In genomic region chr1:103198996-103199395, GRCh38 we compare ENCODE assay signal across 23 cellular contexts.
DNase-seq lines count a peak whose midpoint lies in the region; FAIRE-seq and TF ChIP-seq lines count a peak whose summit lies in the region.
"Had no signal": no experiment of that assay in that cellular context is flagged by ENCODE, and none has a peak within 500 bp of the region (broad histone marks: within the 10 kb centered on the region; RNA-seq: fewer than 3 reads in every experiment).

No MANE protein-coding gene starts in this region.

- intact Hi-C loops in CD4-positive, alpha-beta memory T cell (cut with micrococcal nuclease) = no loop called here

- in situ Hi-C loops in G401 (cut with HindIII; ENCODE audit: low sequenced_read_pairs) = no loop called here

- peaks cover 27% of the 10 kb centered on the region for H3K4me1 Mint-ChIP-seq in astrocyte (ENCODE audit: low read depth, unreplicated experiment)
- H3K4me1 Mint-ChIP-seq in type B pancreatic cell (ENCODE audit: unreplicated experiment) = no peaks in the 10 kb centered on the region
- no peaks in the 10 kb centered on the region for H3K4me1 Mint-ChIP-seq in CD4-positive, alpha-beta memory T cell
- H3K4me1 Mint-ChIP-seq: B cell; CD8-positive, alpha-beta memory T cell had no signal

- H3K27ac Mint-ChIP-seq in astrocyte (ENCODE audit: unreplicated experiment) (peak overlapping the region; percentile 42), type B pancreatic cell (no peak overlapping the region)
- no peak overlapping the region for H3K27ac Mint-ChIP-seq in CD4-positive, alpha-beta memory T cell
- H3K27ac Mint-ChIP-seq: B cell; CD4-positive, alpha-beta T cell; CD8-positive, alpha-beta memory T cell had no signal

- no peak overlapping the region for H3K4me2 ChIP-seq in astrocyte (ENCODE audit: low read length)
- H3K4me2 ChIP-seq: A549; BLaER1 treated with 17β-estradiol and CSF1 and Interleukin-3, amounts not matched to agents 10 nM and 100 nM had no signal

- no peaks in the 10 kb centered on the region for H3K27me3 Mint-ChIP-seq in astrocyte (ENCODE audit: low read depth, unreplicated experiment)
- no peaks in the 10 kb centered on the region for H3K27me3 Mint-ChIP-seq in type B pancreatic cell
- H3K27me3 Mint-ChIP-seq in CD4-positive, alpha-beta memory T cell = no peaks in the 10 kb centered on the region
- H3K27me3 Mint-ChIP-seq: B cell; CD4-positive, alpha-beta T cell; CD8-positive, alpha-beta memory T cell had no signal

- no peak overlapping the region for H3K4me3 Mint-ChIP-seq in astrocyte (ENCODE audit: unreplicated experiment)
- peak overlapping the region; percentile 16 for H3K4me3 Mint-ChIP-seq in type B pancreatic cell
- H3K4me3 Mint-ChIP-seq in CD4-positive, alpha-beta memory T cell = no peak overlapping the region
- H3K4me3 Mint-ChIP-seq: B cell; CD4-positive, alpha-beta T cell; CD8-positive, alpha-beta memory T cell had no signal

- no peak for TF ChIP-seq CTCF in astrocyte (IDR thresholded peaks at IDR 0.05; ENCODE audit: insufficient read depth, low read depth, low read length)
- no peak for TF ChIP-seq CTCF in type B pancreatic cell (conservative IDR thresholded peaks at IDR 0.05)

- H3K27me3 ChIP-seq in astrocyte (ENCODE audit: insufficient read depth, low read length) = no peaks in the 10 kb centered on the region
- H3K27me3 ChIP-seq in CD4-positive, alpha-beta memory T cell (ENCODE audit: insufficient read depth, low read length) = no peaks in the 10 kb centered on the region
- H3K27me3 ChIP-seq: BLaER1 treated with 17β-estradiol and CSF1 and Interleukin-3, amounts not matched to agents 10 nM and 100 nM had no signal

- CTCF ChIA-PET in CD4-positive, alpha-beta memory T cell (lab: Charles Lee; ENCODE audit: partially characterized antibody) = no interaction called here

- H3K4me1 ChIP-seq in astrocyte (ENCODE audit: insufficient read depth, low read length) = peaks cover 4% of the 10 kb centered on the region
- no peaks in the 10 kb centered on the region for H3K4me1 ChIP-seq in CD4-positive, alpha-beta memory T cell (ENCODE audit: insufficient read depth, low read length)
- H3K4me1 ChIP-seq: A549; BLaER1 treated with 17β-estradiol and CSF1 and Interleukin-3, amounts not matched to agents 10 nM and 100 nM had no signal

- FAIRE-seq in astrocyte (lab: Jason Lieb, UNC) = no peak
- FAIRE-seq: A549, GM12891, GM19239 had no signal

- no peak overlapping the region for H3K4me3 ChIP-seq in astrocyte (ENCODE audit: insufficient read depth, low read depth, low read length)
- no peak overlapping the region for H3K4me3 ChIP-seq in CD4-positive, alpha-beta memory T cell (ENCODE audit: low read length in 2 of 2)
- H3K4me3 ChIP-seq: A549; BLaER1 treated with 17β-estradiol and CSF1 and Interleukin-3, amounts not matched to agents 10 nM and 100 nM had no signal

- H3K36me3 ChIP-seq in astrocyte (ENCODE audit: insufficient read depth, low read length) = no peaks in the 10 kb centered on the region
- no peaks in the 10 kb centered on the region for H3K36me3 ChIP-seq in CD4-positive, alpha-beta memory T cell (ENCODE audit: insufficient read depth, low read length)
- H3K36me3 ChIP-seq: BLaER1 treated with 17β-estradiol and CSF1 and Interleukin-3, amounts not matched to agents 10 nM and 100 nM had no signal

- H3K36me3 Mint-ChIP-seq in astrocyte (ENCODE audit: low read depth, unreplicated experiment) = no peaks in the 10 kb centered on the region
- H3K36me3 Mint-ChIP-seq in type B pancreatic cell = no peaks in the 10 kb centered on the region
- no peaks in the 10 kb centered on the region for H3K36me3 Mint-ChIP-seq in CD4-positive, alpha-beta memory T cell
- H3K36me3 Mint-ChIP-seq: CD8-positive, alpha-beta memory T cell had no signal

- no peak overlapping the region for H3K9ac ChIP-seq in astrocyte (ENCODE audit: low read length)
- H3K9ac ChIP-seq: BLaER1 treated with 17β-estradiol and CSF1 and Interleukin-3, amounts not matched to agents 10 nM and 100 nM had no signal

- H3K9me3 ChIP-seq in astrocyte (ENCODE audit: insufficient read depth, low read depth, low read length) = no peaks in the 10 kb centered on the region
- no peaks in the 10 kb centered on the region for H3K9me3 ChIP-seq in CD4-positive, alpha-beta memory T cell (ENCODE audit: control insufficient read depth in 1 of 2, low read length in 2 of 2)
- H3K9me3 ChIP-seq: A549; BLaER1 treated with 17β-estradiol and CSF1 and Interleukin-3, amounts not matched to agents 10 nM and 100 nM had no signal

- H3K9me3 Mint-ChIP-seq in astrocyte (ENCODE audit: unreplicated experiment) (no peaks in the 10 kb centered on the region), type B pancreatic cell (peaks cover 4% of the 10 kb centered on the region)
- H3K9me3 Mint-ChIP-seq in CD4-positive, alpha-beta memory T cell = peaks cover 0 to 3% (median under 1%) of the 10 kb centered on the region in 8 donors
- H3K9me3 Mint-ChIP-seq: CD4-positive, alpha-beta T cell had no signal

- DNase-seq in G401 (ENCODE audit: low spot score) (peak; percentile 47), astrocyte (ENCODE audit: low read depth) (no peak), type B pancreatic cell (ENCODE audit: extremely low spot score, unreplicated experiment) (no peak), SHP77 treated with DMSO at 0.1 percent for 48 hours (lab: John Stamatoyannopoulos, UW) (no peak)
- no peak for DNase-seq in CD4-positive, alpha-beta memory T cell
- DNase-seq: AML-193; CD4-positive, alpha-beta T cell; CD8-positive, alpha-beta memory T cell; COR-L47; DMS 273 treated with DMSO at 0.1 percent for 48 hours; DMS153; DMS53; DMS79; DND-41; EL; GF-D8 had no signal

- no peaks in the 10 kb centered on the region for H3K79me2 ChIP-seq in astrocyte (ENCODE audit: insufficient read depth, low read length)

- H4K20me1 ChIP-seq in astrocyte (ENCODE audit: insufficient read depth, low read length) = no peaks in the 10 kb centered on the region
- H4K20me1 ChIP-seq: BLaER1 treated with 17β-estradiol and CSF1 and Interleukin-3, amounts not matched to agents 10 nM and 100 nM had no signal

- no peak overlapping the region for H3K27ac ChIP-seq in astrocyte (ENCODE audit: low read depth, low read length)
- H3K27ac ChIP-seq in CD4-positive, alpha-beta memory T cell (ENCODE audit: low read depth, low read length) = no peak overlapping the region
- H3K27ac ChIP-seq: 22Rv1; A549; BLaER1 treated with 17β-estradiol and CSF1 and Interleukin-3, amounts not matched to agents 10 nM and 100 nM; C4-2B had no signal

- H2AFZ ChIP-seq in astrocyte (ENCODE audit: low read depth, low read length) = no peak overlapping the region

- POLR2A ChIA-PET in CD4-positive, alpha-beta memory T cell (lab: Charles Lee; ENCODE audit: partially characterized antibody) = no interaction called here
